Comparison of ENCODE assay signal across 2 cellular contexts in genomic region chr4:170687751-170688150, GRCh38.
TF ChIP-seq lines count a peak whose summit lies in the region.

No MANE protein-coding gene starts in this region.

TF ChIP-seq in GM23338, 12 proteins besides CTCF, POLR2A, EP300 and RAD21 (continued from another document):
- TF ChIP-seq ZNF462 (CRISPR knock-in tag; IDR thresholded peaks at IDR 0.05) (no peak), EZH2 (IDR thresholded peaks at IDR 0.05; ENCODE audit: low read depth, unreplicated experiment) (no peak), ETS1 (IDR thresholded peaks at IDR 0.05) (no peak), REST (IDR thresholded peaks at IDR 0.05; ENCODE audit: unreplicated experiment) (no peak), CREB1 (CRISPR knock-in tag; IDR thresholded peaks at IDR 0.05; ENCODE audit: low read depth) (no peak), POLR2AphosphoS5 (IDR thresholded peaks at IDR 0.05; ENCODE audit: low read depth) (no peak), ZNF114 (CRISPR knock-in tag; IDR thresholded peaks at IDR 0.05) (no peak), NANOG (IDR thresholded peaks at IDR 0.05; ENCODE audit: borderline replicate concordance) (no peak), ZNF331 (CRISPR knock-in tag; IDR thresholded peaks at IDR 0.05; ENCODE audit: low read depth) (no peak), EZH2phosphoT487 (IDR thresholded peaks at IDR 0.05; ENCODE audit: unreplicated experiment) (no peak)

TF ChIP-seq in WTC11, 78 proteins besides CTCF, POLR2A, EP300 and RAD21 (continued from another document):
- no peak for TF ChIP-seq MAX (CRISPR knock-in tag; IDR thresholded peaks at IDR 0.05)
TF ChIP-seq in WTC11: peak in this region for 0.
